Comparison of ENCODE assay signal across 32 cellular contexts in the genomic region with DNA sequence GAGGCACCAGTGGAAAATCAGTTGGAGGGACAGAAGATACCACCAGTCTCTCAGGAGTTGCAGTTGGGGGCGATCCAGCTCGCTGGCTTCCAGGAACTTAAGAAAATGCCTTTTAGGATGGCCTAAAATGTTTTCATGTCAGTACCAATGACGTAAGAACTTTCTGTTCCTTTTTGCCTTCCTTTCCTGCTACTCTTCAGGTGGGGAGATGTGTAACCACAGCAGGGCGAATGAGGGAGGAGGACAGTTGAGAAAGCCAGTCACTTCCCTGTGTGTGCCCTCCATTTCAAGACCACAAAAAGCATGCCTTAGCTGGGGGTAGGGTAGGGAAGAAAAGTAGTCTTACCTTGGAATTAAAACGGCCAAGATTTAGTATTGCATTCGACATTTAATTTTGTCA.
"Had no signal": no experiment of that assay in that cellular context is flagged by ENCODE, and none has a peak within 500 bp of the region (broad histone marks: within the 10 kb centered on the region; RNA-seq: fewer than 3 reads in every experiment).

No MANE protein-coding gene starts in this region.

- H3K9me2 ChIP-seq: SK-N-SH had no signal

- H3K9me3 ChIP-seq: adrenal gland, body of pancreas, SJSA1, SK-N-SH had no signal

- H3K36me3 Mint-ChIP-seq: activated naive CD4-positive, alpha-beta T cell treated with anti-CD3 and anti-CD28 coated beads, Interleukin-2, amount 50 U/mL, for 72 hours had no signal

- H3K4me3 ChIP-seq: adrenal gland, body of pancreas, K562, SJSA1 had no signal

- H3K4me3 Mint-ChIP-seq: activated CD4-positive, alpha-beta T cell treated with anti-CD3 and anti-CD28 coated beads, Interleukin-2, amount 10 ng/mL, durations not matched to agents 24 days and 14 days; activated CD8-positive, alpha-beta T cell treated with anti-CD3 and anti-CD28 coated beads for 36 hours; activated naive CD4-positive, alpha-beta T cell treated with anti-CD3 and anti-CD28 coated beads for 36 hours; activated T-cell treated with anti-CD3 and anti-CD28 coated beads, Interleukin-2, amount 50 U/mL, for 24 hours; activated T-helper 1 cell treated with anti-CD3 and anti-CD28 coated beads, Interleukin-12 subunit alpha, Interleukin-12 subunit beta, Interleukin-2, Interleukin-4 antibody, amounts not matched to agents 30 ng/mL and 10 ng/mL and 1 ng/mL, durations not matched to agents 14 hours and 24 hours and 36 hours had no signal

- H3K4me1 Mint-ChIP-seq: activated CD4-positive, alpha-beta T cell treated with anti-CD3 and anti-CD28 coated beads, Interleukin-2, amount 10 ng/mL, durations not matched to agents 24 days and 14 days had no signal

- DNase-seq: activated CD4-positive, alpha-beta T cell treated with anti-CD3 and anti-CD28 coated beads, Interleukin-2, amount 10 ng/mL, durations not matched to agents 24 days and 14 days; activated CD4-positive, alpha-beta T cell treated with anti-CD3 and anti-CD28 coated beads, Interleukin-2, amount 50 U/mL, for 4 hours; activated CD8-positive, alpha-beta T cell treated with anti-CD3 and anti-CD28 coated beads for 36 hours; activated gamma-delta T cell treated with Interleukin-2 at 50 U/mL for 16 hours; activated naive CD4-positive, alpha-beta T cell treated with anti-CD3 and anti-CD28 coated beads for 36 hours; activated T-cell treated with anti-CD3 and anti-CD28 coated beads, Interleukin-2, amount 50 U/mL, for 24 hours; adrenal gland; body of pancreas; caudate nucleus; cerebellar nuclear complex; NCI-H1092 treated with DMSO at 0.1 percent for 48 hours; NCI-H1417; NCI-H146; NCI-H187; NCI-H2029 treated with DMSO at 0.1 percent for 48 hours; NCI-H2107; NCI-H2171; NCI-H510A; NCI-H526; NCI-H748 treated with DMSO at 0.1 percent for 48 hours; NK-92 treated with Interleukin-12 subunit alpha and Interleukin-12 subunit beta, amount 100 ng/mL, for 24 hours; SHP77 treated with DMSO at 0.1 percent for 48 hours; SK-N-SH; T1000 had no signal

- H3K4me1 ChIP-seq: adrenal gland, body of pancreas had no signal

- H3K4me2 ChIP-seq: SK-N-SH had no signal

- H3K9me3 Mint-ChIP-seq: activated CD4-positive, alpha-beta T cell treated with anti-CD3 and anti-CD28 coated beads, Interleukin-2, amount 10 ng/mL, durations not matched to agents 24 days and 14 days; activated CD8-positive, alpha-beta T cell treated with anti-CD3 and anti-CD28 coated beads for 36 hours; activated naive CD4-positive, alpha-beta T cell treated with anti-CD3 and anti-CD28 coated beads for 36 hours; activated naive CD4-positive, alpha-beta T cell treated with anti-CD3 and anti-CD28 coated beads, Interleukin-2, amount 50 U/mL, for 72 hours; activated T-cell treated with anti-CD3 and anti-CD28 coated beads, Interleukin-2, amount 50 U/mL, for 24 hours; activated T-helper 1 cell treated with anti-CD3 and anti-CD28 coated beads, Interleukin-12 subunit alpha, Interleukin-12 subunit beta, Interleukin-2, Interleukin-4 antibody, amounts not matched to agents 30 ng/mL and 10 ng/mL and 1 ng/mL, durations not matched to agents 14 hours and 24 hours and 36 hours had no signal

- ATAC-seq: activated CD8-positive, alpha-beta T cell treated with anti-CD3 and anti-CD28 coated beads for 36 hours; activated naive CD4-positive, alpha-beta T cell treated with anti-CD3 and anti-CD28 coated beads, Interleukin-2, amount 50 U/mL, for 72 hours; body of pancreas; K562; Panc1 had no signal

- H3K27ac Mint-ChIP-seq: activated CD4-positive, alpha-beta T cell treated with anti-CD3 and anti-CD28 coated beads, Interleukin-2, amount 10 ng/mL, durations not matched to agents 24 days and 14 days; activated CD8-positive, alpha-beta T cell treated with anti-CD3 and anti-CD28 coated beads for 36 hours; activated naive CD4-positive, alpha-beta T cell treated with anti-CD3 and anti-CD28 coated beads for 36 hours; activated naive CD4-positive, alpha-beta T cell treated with anti-CD3 and anti-CD28 coated beads, Interleukin-2, amount 50 U/mL, for 72 hours; activated T-cell treated with anti-CD3 and anti-CD28 coated beads, Interleukin-2, amount 50 U/mL, for 24 hours; activated T-helper 1 cell treated with anti-CD3 and anti-CD28 coated beads, Interleukin-12 subunit alpha, Interleukin-12 subunit beta, Interleukin-2, Interleukin-4 antibody, amounts not matched to agents 30 ng/mL and 10 ng/mL and 1 ng/mL, durations not matched to agents 14 hours and 24 hours and 36 hours had no signal

- H3K27me3 Mint-ChIP-seq: activated CD4-positive, alpha-beta T cell treated with anti-CD3 and anti-CD28 coated beads, Interleukin-2, amount 10 ng/mL, durations not matched to agents 24 days and 14 days; activated CD8-positive, alpha-beta T cell treated with anti-CD3 and anti-CD28 coated beads for 36 hours; activated T-cell treated with anti-CD3 and anti-CD28 coated beads, Interleukin-2, amount 50 U/mL, for 24 hours had no signal

- FAIRE-seq: astrocyte, bronchial epithelial cell, K562, TTC549 had no signal

- H3K36me3 ChIP-seq: adrenal gland, SJSA1 had no signal

- H3K27ac ChIP-seq: adrenal gland, body of pancreas, SJSA1 had no signal
